Comparison of ENCODE assay signal across 8 cellular contexts in the genomic region with DNA sequence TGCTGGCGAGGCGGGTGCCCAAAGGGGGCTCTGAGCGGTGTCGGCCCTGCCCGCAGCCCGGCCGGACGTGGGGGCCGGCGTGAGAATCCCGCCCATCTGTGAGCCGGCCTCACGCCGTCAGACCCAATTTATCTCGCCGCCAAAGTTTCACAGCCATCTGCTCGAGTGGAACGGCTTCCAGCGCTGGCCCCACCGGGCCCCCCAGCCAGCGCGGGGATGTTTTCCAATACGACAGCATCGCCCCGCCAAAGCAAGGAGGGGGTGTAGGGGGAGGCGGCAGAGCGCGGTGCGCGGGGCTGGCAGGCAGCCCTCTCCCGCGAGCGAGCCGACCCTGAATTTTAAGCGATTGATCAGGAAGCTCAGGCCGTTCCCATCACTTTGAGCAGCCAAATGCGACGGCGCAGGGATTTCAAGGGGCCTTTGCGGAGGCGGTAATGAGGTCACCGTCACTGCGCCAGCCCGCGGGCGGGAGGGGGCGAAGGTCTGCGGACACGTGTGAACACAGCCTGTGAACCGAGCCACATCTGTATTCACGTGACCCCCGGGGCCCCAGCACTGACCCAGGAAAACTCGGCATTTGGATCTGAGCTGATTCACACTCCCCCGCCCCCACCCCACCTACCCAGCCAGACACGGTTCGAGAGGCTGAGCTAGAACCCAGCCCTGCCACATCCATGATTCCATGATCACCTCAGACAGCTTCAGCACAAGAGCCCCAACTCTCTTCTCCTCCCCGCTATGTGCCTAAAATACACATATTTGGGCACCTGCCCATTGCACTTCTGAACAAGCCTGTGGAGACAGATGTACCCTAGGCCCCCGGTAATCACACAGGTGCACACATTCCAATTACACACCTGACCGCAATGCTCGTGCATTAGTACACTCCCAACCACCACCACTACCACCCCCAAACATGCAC. TPM values are rescaled to one million over a fixed set of nuclear protein-coding genes. Genes with fewer than 3 reads are reported as not detected.
A peak's percentile ranks its signal among the peaks of the same experiment; 100 is the strongest.
DNase-seq lines count a peak whose midpoint lies in the region; ATAC-seq, FAIRE-seq and TF ChIP-seq lines count a peak whose summit lies in the region.

No MANE protein-coding gene starts in this region.

- H3K27ac ChIP-seq in CD4-positive, CD25-positive, alpha-beta regulatory T cell (ENCODE audit: insufficient read depth, low read length, poor library complexity, severe bottlenecking) = no peak overlapping the region
- H3K27ac ChIP-seq in pancreas (no peak overlapping the region), vagina (peak overlapping the region; percentile 70)

- H3K9me3 ChIP-seq in CD4-positive, CD25-positive, alpha-beta regulatory T cell (ENCODE audit: control insufficient read depth in 2 of 2, low read length in 2 of 2) = no peaks in the 10 kb centered on the region
- H3K9me3 ChIP-seq in pancreas (no peaks in the 10 kb centered on the region), vagina (no peaks in the 10 kb centered on the region)

- intact Hi-C loops in pancreas (cut with DNase I) (no loop called here), vagina (cut with DNase I) (loop anchor here (5.0 kb wide), 1 partner anchor 51 kb away; no protein-coding TSS in a partner anchor)

- peak overlapping the region; percentile 71 to 96 (median 92) for H3K4me3 Mint-ChIP-seq in CD4-positive, CD25-positive, alpha-beta regulatory T cell
- H3K4me3 Mint-ChIP-seq in glutamatergic neuron (ENCODE audit: unreplicated experiment) = peak overlapping the region; percentile 96

- H3K36me3 Mint-ChIP-seq in CD4-positive, CD25-positive, alpha-beta regulatory T cell = no peaks in the 10 kb centered on the region
- no peaks in the 10 kb centered on the region for H3K36me3 Mint-ChIP-seq in glutamatergic neuron (ENCODE audit: unreplicated experiment)

- ATAC-seq in CD4-positive, CD25-positive, alpha-beta regulatory T cell (ENCODE audit: low read depth in 2 of 2) = no peak
- peak; percentile 33 for ATAC-seq in GM21528 (IDR thresholded peaks at IDR 0.05; ENCODE audit: low FRiP score, unreplicated experiment)
- ATAC-seq in pancreas = peak; percentile 43 to 58 (median 49)

- DNase-seq in CD4-positive, CD25-positive, alpha-beta regulatory T cell = peak in 2 of 3 donors; percentile 18 to 24
- DNase-seq in NCI-H524 treated with DMSO at 0.1 percent for 48 hours (lab: John Stamatoyannopoulos, UW) (peak; percentile 80), activated gamma-delta T cell (lab: John Stamatoyannopoulos, UW) (peak; percentile 59), glutamatergic neuron (peak; percentile 80), pancreas (peak in 5 of 6 donors; percentile 54 to 79 (median 59)), vagina (ENCODE audit: extremely low spot score in 2 of 2) (no peak), NCI-H1105 treated with DMSO at 0.1 percent for 48 hours (lab: John Stamatoyannopoulos, UW) (no peak)

- H3K27me3 Mint-ChIP-seq in CD4-positive, CD25-positive, alpha-beta regulatory T cell = peaks cover 29% of the 10 kb centered on the region
- peaks cover 37% of the 10 kb centered on the region for H3K27me3 Mint-ChIP-seq in glutamatergic neuron (ENCODE audit: unreplicated experiment)

- TF ChIP-seq POLR2A in vagina (IDR thresholded peaks at IDR 0.05) = no peak

- H3K4me3 ChIP-seq in CD4-positive, CD25-positive, alpha-beta regulatory T cell (ENCODE audit: low read depth, low read length) = peak overlapping the region; percentile 13
- peak overlapping the region in 3 of 4 donors; percentile 10 to 46 (median 38) for H3K4me3 ChIP-seq in pancreas
- H3K4me3 ChIP-seq in vagina = peak overlapping the region; percentile 47 to 50

- H3K36me3 ChIP-seq in CD4-positive, CD25-positive, alpha-beta regulatory T cell (ENCODE audit: control insufficient read depth, insufficient read depth, low read length) = no peaks in the 10 kb centered on the region
- no peaks in the 10 kb centered on the region for H3K36me3 ChIP-seq in pancreas
- no peaks in the 10 kb centered on the region for H3K36me3 ChIP-seq in vagina

- WGBS in pancreas, 2 donors = 3 to 4% methylated on average over 57 to 60 of the region's 60 CpGs

- H3K9me3 Mint-ChIP-seq in CD4-positive, CD25-positive, alpha-beta regulatory T cell = no peaks in the 10 kb centered on the region
- peaks cover 23% of the 10 kb centered on the region for H3K9me3 Mint-ChIP-seq in glutamatergic neuron (ENCODE audit: unreplicated experiment)

- TF ChIP-seq CTCF in glutamatergic neuron (IDR thresholded peaks at IDR 0.05; ENCODE audit: partially characterized antibody, unreplicated experiment) (no peak), pancreas (IDR thresholded peaks at IDR 0.05) (no peak), vagina (IDR thresholded peaks at IDR 0.05) (no peak)

- peaks cover 5 to 22% (median 14%) of the 10 kb centered on the region in 4 donors for H3K4me1 Mint-ChIP-seq in CD4-positive, CD25-positive, alpha-beta regulatory T cell
- H3K4me1 Mint-ChIP-seq in glutamatergic neuron (ENCODE audit: low read depth, unreplicated experiment) = peaks cover 46% of the 10 kb centered on the region

- H3K27ac Mint-ChIP-seq in CD4-positive, CD25-positive, alpha-beta regulatory T cell = peak overlapping the region in 2 of 3 donors; percentile 72 to 86
- peak overlapping the region; percentile 99 for H3K27ac Mint-ChIP-seq in glutamatergic neuron (ENCODE audit: unreplicated experiment)

- peaks cover 2% of the 10 kb centered on the region for H3K27me3 ChIP-seq in CD4-positive, CD25-positive, alpha-beta regulatory T cell (ENCODE audit: control insufficient read depth, insufficient read depth, low read length)
- no peaks in the 10 kb centered on the region for H3K27me3 ChIP-seq in pancreas
- H3K27me3 ChIP-seq in vagina = peaks cover 4% of the 10 kb centered on the region

- peaks cover 26% of the 10 kb centered on the region for H3K4me1 ChIP-seq in CD4-positive, CD25-positive, alpha-beta regulatory T cell (ENCODE audit: control insufficient read depth, insufficient read depth, low read length, poor library complexity, severe bottlenecking)
- H3K4me1 ChIP-seq in pancreas (peaks cover 14 to 16% (median 16%) of the 10 kb centered on the region in 3 donors), vagina (peaks cover 40% of the 10 kb centered on the region)

- no peak for FAIRE-seq in pancreas (lab: Jason Lieb, UNC)

RNA-seq across cellular contexts. Expression of gene PSD2, which starts 47.8 kb away (rescaled TPM):
- not detected for total RNA-seq in CD4-positive, CD25-positive, alpha-beta regulatory T cell
- polyA plus RNA-seq in CD4-positive, CD25-positive, alpha-beta regulatory T cell = not detected
- 2.3 TPM for total RNA-seq in glutamatergic neuron (ENCODE audit: unreplicated experiment)
- under 1 TPM; 0.06 to 0.66 (median 0.08) TPM for total RNA-seq in pancreas
- under 1 TPM; 0.45 to 0.49 TPM for polyA plus RNA-seq in pancreas
- total RNA-seq in vagina = 0.25 TPM

Comparison
In these comparisons a context has a peak if more than half of its experiments do, and no peak if none do; other contexts are left out.
1. ATAC-seq: peak in GM21528 (single experiment) and pancreas (4 of 4); none in CD4-positive, CD25-positive, alpha-beta regulatory T cell (0 of 2).
2. DNase-seq: peak in CD4-positive, CD25-positive, alpha-beta regulatory T cell (2 of 3), NCI-H524 treated with DMSO at 0.1 percent for 48 hours (single experiment), activated gamma-delta T cell (single experiment), glutamatergic neuron (single experiment) and pancreas (5 of 6); none in vagina (0 of 2) and NCI-H1105 treated with DMSO at 0.1 percent for 48 hours (single experiment).
3. Peak in every context shown above with its lines, with median percentiles within 50 percentile points of each other: H3K4me3 ChIP-seq.